In genomic region chr13:29607465-29607864, GRCh38 we compare ENCODE assay signal across 16 cellular contexts. TPM values are rescaled to one million over a fixed set of nuclear protein-coding genes. Genes with fewer than 3 reads are reported as not detected.
DNase-seq lines count a peak whose midpoint lies in the region; ATAC-seq and TF ChIP-seq lines count a peak whose summit lies in the region.
"Had no signal": no experiment of that assay in that cellular context is flagged by ENCODE, and none has a peak within 500 bp of the region (broad histone marks: within the 10 kb centered on the region; RNA-seq: fewer than 3 reads in every experiment).

No MANE protein-coding gene starts in this region.

- TF ChIP-seq CTCF in fibroblast of the aortic adventitia (IDR thresholded peaks at IDR 0.05; ENCODE audit: insufficient read depth, low read length) = no peak

- no peaks in the 10 kb centered on the region for H3K79me2 ChIP-seq in GM23248 (ENCODE audit: insufficient read depth)

- H3K9ac ChIP-seq in GM23248 = no peak overlapping the region
- H3K9ac ChIP-seq: BLaER1 had no signal

- no peaks in the 10 kb centered on the region for H3K9me2 ChIP-seq in GM23248 (ENCODE audit: insufficient read depth)

- no peaks in the 10 kb centered on the region for H3K36me3 ChIP-seq in GM23248 (ENCODE audit: low read depth)
- H3K36me3 ChIP-seq: BLaER1 had no signal

- H3K9me3 ChIP-seq in GM23248 (ENCODE audit: low read depth) = no peaks in the 10 kb centered on the region
- H3K9me3 ChIP-seq: BLaER1 had no signal

- H2AFZ ChIP-seq in GM23248 = no peak overlapping the region

- H3K4me2 ChIP-seq in GM23248 (ENCODE audit: unreplicated experiment) = peak overlapping the region; percentile 24
- H3K4me2 ChIP-seq: BLaER1 had no signal

- H3K4me1 ChIP-seq in GM23248 (ENCODE audit: insufficient read depth) = peaks cover 11% of the 10 kb centered on the region
- H3K4me1 ChIP-seq: BLaER1 had no signal

- 100% methylated on average over 1 of the region's 1 CpG for WGBS in GM23248 (ENCODE audit: low coverage in 1 of 2, low lambda C conversion rate in 2 of 2, missing lambda C conversion rate in 2 of 2), 2 experiments

- in situ Hi-C loops in GM23248 (cut with MboI) = no loop called here

- no peak overlapping the region for H3K4me3 ChIP-seq in GM23248
- no peak overlapping the region for H3K4me3 ChIP-seq in fibroblast of the aortic adventitia (ENCODE audit: low read depth, low read length)
- H3K4me3 ChIP-seq: BLaER1, K562 had no signal

- DNase-seq in EH (ENCODE audit: low read depth) (peak; percentile 76), GM23248 (peak; percentile 47), fibroblast of the aortic adventitia (ENCODE audit: low read depth) (peak; percentile 26), DMS 273 (lab: John Stamatoyannopoulos, UW; ENCODE audit: unreplicated experiment) (no peak), SKM-1 treated with dmso at 0.1 percent for 144 hours (lab: John Stamatoyannopoulos, UW; ENCODE audit: unreplicated experiment) (no peak)
- DNase-seq: ACHN; CD4-positive, alpha-beta memory T cell; DMS79 treated with DMSO at 0.1 percent for 48 hours; GDM1; GOT3; H7 had no signal

- H4K20me1 ChIP-seq in GM23248 (ENCODE audit: insufficient read depth) = no peaks in the 10 kb centered on the region
- H4K20me1 ChIP-seq: BLaER1 had no signal

- no peak overlapping the region for H3K27ac ChIP-seq in GM23248
- H3K27ac ChIP-seq: BLaER1, HL-60 had no signal

- no peaks in the 10 kb centered on the region for H3K27me3 ChIP-seq in GM23248 (replicated peaks; ENCODE audit: insufficient read depth)
- H3K27me3 ChIP-seq: BLaER1 had no signal

- no peak for ATAC-seq in HG02973 (IDR thresholded peaks at IDR 0.05; ENCODE audit: unreplicated experiment)
- ATAC-seq: HCT116, K562 had no signal

- H3F3A ChIP-seq in GM23248 (ENCODE audit: insufficient read depth) = no peaks in the 10 kb centered on the region

RNA-seq across cellular contexts. Expression of gene SLC7A1, which starts 12.0 kb away (rescaled TPM):
- 34.7 and 52.0 TPM in 2 replicates for total RNA-seq in GM23248 (2014; rRNA removed; shearing (Covaris generic))
- polyA plus RNA-seq in GM23248 (2016; fragmentation: Nextera tagmentation; extraction: Ambion mirVana) = 37.8 and 38.6 TPM in 2 replicates
- total RNA-seq in fibroblast of the aortic adventitia (ENCODE audit: low replicate concordance) = 3.8 and 33.1 TPM in 2 replicates

Comparison
In these comparisons a context has a peak if more than half of its experiments do, and no peak if none do; other contexts are left out.
1. DNase-seq: peak in EH (single experiment), GM23248 (single experiment) and fibroblast of the aortic adventitia (single experiment); none in DMS 273 (single experiment) and SKM-1 treated with dmso at 0.1 percent for 144 hours (single experiment).